ENCODE assay signal across 1 cellular context in the genomic region with DNA sequence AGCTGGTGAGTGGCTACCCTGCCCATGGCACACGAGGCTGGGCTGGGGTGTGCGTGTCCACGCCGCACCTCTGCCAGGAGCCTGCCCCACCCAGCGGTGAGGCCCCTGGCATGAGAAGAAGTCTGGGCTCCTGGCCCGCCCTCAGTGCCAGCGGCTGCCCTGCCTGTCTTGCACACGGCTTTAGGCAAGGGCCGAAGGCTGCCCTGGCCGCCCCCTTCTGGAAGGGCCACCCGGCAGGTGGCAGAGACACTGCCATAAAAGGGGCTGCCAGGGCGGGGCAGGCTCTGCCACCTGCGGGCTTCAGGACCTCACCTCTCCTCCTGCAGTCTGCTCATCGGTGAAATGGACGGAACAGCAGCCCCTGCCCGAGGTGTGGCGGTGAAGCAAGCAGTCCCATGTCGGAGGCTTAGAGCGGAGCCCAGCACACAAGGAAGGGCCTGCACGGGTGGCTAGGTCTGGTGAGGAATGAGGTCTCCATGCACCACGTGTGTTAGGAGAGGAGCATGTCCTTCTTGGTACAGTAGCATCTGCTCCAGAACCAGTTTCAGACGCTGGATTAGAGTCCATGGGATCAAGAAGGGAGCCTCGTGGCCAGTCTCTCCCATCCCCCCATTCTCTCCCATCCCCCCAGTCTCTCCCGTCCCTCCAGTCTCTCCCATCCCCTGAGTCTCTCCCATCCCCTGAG.
TF ChIP-seq lines count a peak whose summit lies in the region.

No MANE protein-coding gene starts in this region.

TF ChIP-seq in HepG2, 621 proteins besides CTCF, POLR2A, EP300 and RAD21:
- TF ChIP-seq GABPA (IDR thresholded peaks at IDR 0.05; ENCODE audit: low read depth, low read length) (0 out of 2 replicates have a peak, but pooled peaks have one; percentile 3), GABPA (CRISPR knock-in tag; IDR thresholded peaks at IDR 0.05; ENCODE audit: low read depth) (no peak), ZNF775 (CRISPR knock-in tag; IDR thresholded peaks at IDR 0.05; ENCODE audit: borderline replicate concordance) (no peak), ZNF292 (CRISPR knock-in tag; IDR thresholded peaks at IDR 0.05; ENCODE audit: borderline replicate concordance, low read depth) (no peak), ZBTB42 (CRISPR knock-in tag; IDR thresholded peaks at IDR 0.05) (no peak), IRF2 (CRISPR knock-in tag; IDR thresholded peaks at IDR 0.05) (no peak), CREB3 (CRISPR knock-in tag; IDR thresholded peaks at IDR 0.05) (no peak), ZNF605 (CRISPR knock-in tag; IDR thresholded peaks at IDR 0.05) (no peak), ZNF550 (CRISPR knock-in tag; IDR thresholded peaks at IDR 0.05; ENCODE audit: borderline replicate concordance) (no peak)
- TF ChIP-seq, protein P1, sequence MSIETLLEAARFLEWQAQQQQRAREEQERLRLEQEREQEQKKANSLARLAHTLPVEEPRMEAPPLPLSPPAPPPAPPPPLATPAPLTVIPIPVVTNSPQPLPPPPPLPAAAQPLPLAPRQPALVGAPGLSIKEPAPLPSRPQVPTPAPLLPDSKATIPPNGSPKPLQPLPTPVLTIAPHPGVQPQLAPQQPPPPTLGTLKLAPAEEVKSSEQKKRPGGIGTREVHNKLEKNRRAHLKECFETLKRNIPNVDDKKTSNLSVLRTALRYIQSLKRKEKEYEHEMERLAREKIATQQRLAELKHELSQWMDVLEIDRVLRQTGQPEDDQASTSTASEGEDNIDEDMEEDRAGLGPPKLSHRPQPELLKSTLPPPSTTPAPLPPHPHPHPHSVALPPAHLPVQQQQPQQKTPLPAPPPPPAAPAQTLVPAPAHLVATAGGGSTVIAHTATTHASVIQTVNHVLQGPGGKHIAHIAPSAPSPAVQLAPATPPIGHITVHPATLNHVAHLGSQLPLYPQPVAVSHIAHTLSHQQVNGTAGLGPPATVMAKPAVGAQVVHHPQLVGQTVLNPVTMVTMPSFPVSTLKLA (IDR thresholded peaks at IDR 0.05), result 0 out of 2 replicates have a peak, but pooled peaks have one; percentile 43
